3 cellular contexts compared by ENCODE assay signal in the genomic region with DNA sequence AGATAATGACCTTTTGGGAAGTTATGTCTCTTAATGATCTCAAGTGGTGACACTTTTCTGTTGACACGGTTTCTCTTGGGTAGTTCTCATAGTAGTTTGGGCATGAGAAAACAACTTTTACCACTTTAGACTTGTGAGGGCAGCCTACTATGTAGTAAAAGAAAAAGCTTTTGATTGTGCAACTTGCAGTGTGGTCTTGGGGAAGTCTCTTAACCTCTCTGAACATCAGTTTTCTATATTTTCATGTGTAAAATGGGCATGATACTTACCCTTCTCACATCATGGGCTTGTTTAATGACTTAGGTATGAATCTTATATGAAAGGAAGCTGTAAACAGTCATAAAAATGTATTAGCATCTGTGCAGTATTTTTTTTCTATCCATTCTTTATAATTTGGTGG.
A peak's percentile ranks its signal among the peaks of the same experiment; 100 is the strongest.
TF ChIP-seq lines count a peak whose summit lies in the region.

No MANE protein-coding gene starts in this region.

TF ChIP-seq in HepG2, 621 proteins besides CTCF, POLR2A, EP300 and RAD21:
- TF ChIP-seq CEBPB (IDR thresholded peaks at IDR 0.05; ENCODE audit: borderline replicate concordance, low read depth, low read length) = 0 out of 2 replicates have a peak, but pooled peaks have one; percentile 29
- no peak for TF ChIP-seq BRCA1 (CRISPR knock-in tag; IDR thresholded peaks at IDR 0.05)

TF ChIP-seq in IMR-90, 13 proteins besides CTCF, POLR2A, EP300 and RAD21:
- TF ChIP-seq BHLHE40 (IDR thresholded peaks at IDR 0.05; ENCODE audit: low read depth, low read length) (no peak), NFE2L2 (IDR thresholded peaks at IDR 0.05; ENCODE audit: low read depth, low read length) (no peak), RFX5 (IDR thresholded peaks at IDR 0.05; ENCODE audit: low read depth, low read length) (no peak), CEBPB (IDR thresholded peaks at IDR 0.05; ENCODE audit: low read depth, low read length) (peak; percentile 32), RCOR1 (IDR thresholded peaks at IDR 0.05; ENCODE audit: insufficient replicate concordance, low read length) (no peak), ELK1 (IDR thresholded peaks at IDR 0.05; ENCODE audit: borderline replicate concordance, low read depth, low read length) (no peak)
TF ChIP-seq in IMR-90: peak in this region for 1.

TF ChIP-seq in K562, 482 proteins besides CTCF, POLR2A, EP300 and RAD21:
- TF ChIP-seq ZFP36 (IDR thresholded peaks at IDR 0.05; ENCODE audit: low read depth, low read length, partially characterized antibody) (no peak), CEBPB (tag; IDR thresholded peaks at IDR 0.05) (peak; percentile 73), NCOA4 (IDR thresholded peaks at IDR 0.05; ENCODE audit: partially characterized antibody) (no peak), CEBPG (CRISPR knock-in tag; IDR thresholded peaks at IDR 0.05) (0 out of 2 replicates have a peak, but pooled peaks have one; percentile 17), CEBPG (tag; conservative IDR thresholded peaks at IDR 0.05 in 1 of 2, IDR thresholded peaks at IDR 0.05 in 1 of 2) (no peak), ZFP30 (CRISPR knock-in tag; IDR thresholded peaks at IDR 0.05; ENCODE audit: borderline replicate concordance) (no peak), RBM25 (IDR thresholded peaks at IDR 0.05; ENCODE audit: low read depth, low read length, severe bottlenecking) (peak; percentile 75)
